In the genomic region with DNA sequence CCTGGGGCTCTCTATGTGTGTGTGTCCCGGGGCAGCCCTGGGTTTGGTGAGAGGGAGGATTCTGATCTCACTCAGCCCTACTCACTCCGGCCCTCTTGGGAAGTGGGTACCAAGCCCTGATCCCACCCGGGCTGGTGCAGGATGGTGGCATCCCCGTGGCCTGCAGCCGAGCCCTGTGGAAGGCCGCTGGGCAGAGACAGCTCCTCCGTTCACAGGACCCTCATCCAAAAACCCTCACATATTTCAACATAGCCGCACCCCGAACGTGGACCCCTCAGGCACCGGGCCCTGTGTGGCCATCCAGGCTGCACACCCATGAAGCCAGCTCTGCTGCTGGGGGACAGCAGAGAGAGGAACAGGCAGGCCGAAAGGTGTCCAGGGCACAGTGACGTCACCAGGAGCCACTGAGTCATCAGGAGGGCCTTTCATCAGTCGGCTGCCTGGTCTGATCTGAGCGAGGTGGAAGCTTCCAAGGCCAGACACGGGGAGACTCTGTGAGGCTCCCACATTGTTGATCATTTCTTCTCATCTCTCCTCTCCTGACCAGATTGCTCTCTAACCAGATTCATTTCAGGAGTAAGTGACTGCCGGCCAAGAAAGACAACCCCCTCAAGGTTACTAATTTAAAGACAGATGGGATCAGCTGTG, we compare ENCODE assay signal across 12 cellular contexts. TPM values are rescaled to one million over a fixed set of nuclear protein-coding genes. Genes with fewer than 3 reads are reported as not detected.
DNase-seq lines count a peak whose midpoint lies in the region; ATAC-seq and TF ChIP-seq lines count a peak whose summit lies in the region.
"Had no signal": no experiment of that assay in that cellular context is flagged by ENCODE, and none has a peak within 500 bp of the region (broad histone marks: within the 10 kb centered on the region; RNA-seq: fewer than 3 reads in every experiment).

No MANE protein-coding gene starts in this region.

- H4K20me1 ChIP-seq in osteoblast (ENCODE audit: insufficient read depth, low read length) = peaks cover 6% of the 10 kb centered on the region

- ATAC-seq in HG03095 (IDR thresholded peaks at IDR 0.05; ENCODE audit: unreplicated experiment) = peak; percentile 53
- ATAC-seq: heart left ventricle; naive thymus-derived CD8-positive, alpha-beta T cell had no signal

- H2AFZ ChIP-seq in osteoblast (ENCODE audit: low read length) = no peak overlapping the region

- H3K4me1 ChIP-seq in osteoblast (ENCODE audit: insufficient read depth, low read length) = peaks cover 22% of the 10 kb centered on the region

- TF ChIP-seq CTCF in osteoblast (IDR thresholded peaks at IDR 0.05; ENCODE audit: extremely low read depth, low read depth, low read length) = no peak

- no peaks in the 10 kb centered on the region for H3K27me3 ChIP-seq in osteoblast (ENCODE audit: insufficient read depth, low read length)
- H3K27me3 ChIP-seq: heart left ventricle, upper lobe of left lung had no signal

- peak overlapping the region; percentile 68 for H3K27ac ChIP-seq in osteoblast (ENCODE audit: low read depth, low read length)
- H3K27ac ChIP-seq: heart left ventricle, upper lobe of left lung had no signal

- H3K4me3 ChIP-seq in osteoblast (ENCODE audit: insufficient read depth, low read length) = no peak overlapping the region
- H3K4me3 ChIP-seq: heart left ventricle, upper lobe of left lung had no signal

- H3K79me2 ChIP-seq in osteoblast (ENCODE audit: insufficient read depth, low read length) = peaks cover 12% of the 10 kb centered on the region

- no peaks in the 10 kb centered on the region for H3K9me3 ChIP-seq in osteoblast (ENCODE audit: low read depth, low read length)
- H3K9me3 ChIP-seq: heart left ventricle, upper lobe of left lung had no signal

- no peak overlapping the region for H3K4me2 ChIP-seq in osteoblast (ENCODE audit: insufficient read depth, low read length)

- DNase-seq in NCI-H82 (lab: John Stamatoyannopoulos, UW) (peak; percentile 14), NCI-H82 treated with DMSO at 0.1 percent for 48 hours (lab: John Stamatoyannopoulos, UW; ENCODE audit: unreplicated experiment) (no peak), astrocyte of the hippocampus (ENCODE audit: low read depth, low spot score) (peak; percentile 80), osteoblast (ENCODE audit: insufficient read length, low spot score, missing footprints) (peak; percentile 82), DMS114 treated with DMSO at 0.1 percent for 48 hours (lab: John Stamatoyannopoulos, UW; ENCODE audit: unreplicated experiment) (no peak), COLO829 (ENCODE audit: low spot score) (no peak)
- DNase-seq in stimulated activated naive CD4-positive, alpha-beta T cell treated with Interleukin-2 at 50 U/mL for 16 hours (lab: John Stamatoyannopoulos, UW) = no peak
- DNase-seq: activated CD4-positive, CD25-positive, alpha-beta regulatory T cell treated with anti-CD3 and anti-CD28 coated beads, Interleukin-2, amount 50 U/mL, for 72 hours had no signal

- H3K36me3 ChIP-seq in osteoblast (ENCODE audit: insufficient read depth, low read length) = peaks cover 24% of the 10 kb centered on the region
- H3K36me3 ChIP-seq: heart left ventricle, upper lobe of left lung had no signal

RNA-seq across cellular contexts. Expression of gene GPR157, which starts 16.2 kb away (rescaled TPM):
- total RNA-seq in osteoblast = 3.2 and 5.4 TPM in 2 replicates

Comparison
In these comparisons a context has a peak if more than half of its experiments do, and no peak if none do; other contexts are left out.
1. DNase-seq: peak in NCI-H82 (single experiment), astrocyte of the hippocampus (single experiment) and osteoblast (single experiment); none in NCI-H82 treated with DMSO at 0.1 percent for 48 hours (single experiment), DMS114 treated with DMSO at 0.1 percent for 48 hours (single experiment), COLO829 (single experiment) and stimulated activated naive CD4-positive, alpha-beta T cell treated with Interleukin-2 at 50 U/mL for 16 hours (single experiment).